Comparison of ENCODE assay signal across 8 cellular contexts in genomic region chr16:4358831-4359561, GRCh38. TPM values are rescaled to one million over a fixed set of nuclear protein-coding genes. Genes with fewer than 3 reads are reported as not detected.
DNase-seq lines count a peak whose midpoint lies in the region; ATAC-seq, FAIRE-seq and TF ChIP-seq lines count a peak whose summit lies in the region.

No MANE protein-coding gene starts in this region.

- H3K36me3 ChIP-seq in HCT116 (ENCODE audit: control insufficient read depth in 1 of 2, insufficient read depth in 2 of 2, low read length in 2 of 2) (no peaks in the 10 kb centered on the region; a peak in 1 of 4 replicates), bronchial epithelial cell (ENCODE audit: control insufficient read depth, insufficient read depth, low read length) (peaks cover 7% of the 10 kb centered on the region), lower lobe of right lung (peaks cover 76% of the 10 kb centered on the region)

- no peak for TF ChIP-seq POLR2A in HCT116 (IDR thresholded peaks at IDR 0.05; ENCODE audit: borderline replicate concordance, extremely low read depth, insufficient read depth, insufficient read length)

- H3K4me3 Mint-ChIP-seq in activated B cell treated with CpG ODN at 0.5 μM for 24 hours: no peak overlapping the region

- H3K4me2 ChIP-seq in HCT116 (ENCODE audit: low read length): no peak overlapping the region

- H3K27me3 Mint-ChIP-seq in activated B cell treated with CpG ODN at 0.5 μM for 24 hours: no peaks in the 10 kb centered on the region

- H3K27ac ChIP-seq in AG04450 (ENCODE audit: low read depth, low read length) (no peak overlapping the region), HCT116 (ENCODE audit: low read depth, low read length) (no peak overlapping the region), lower lobe of right lung (no peak overlapping the region)

- no peak overlapping the region for H3K27ac Mint-ChIP-seq in activated B cell treated with CpG ODN at 0.5 μM for 24 hours

- peak; percentile 86 for TF ChIP-seq CTCF in AG04450 (IDR thresholded peaks at IDR 0.05; ENCODE audit: low read depth, low read length)
- TF ChIP-seq CTCF in HCT116 (IDR thresholded peaks at IDR 0.05 in 2 of 3, conservative IDR thresholded peaks at IDR 0.05 in 1 of 3; ENCODE audit: borderline replicate concordance in 1 of 3, insufficient read depth in 1 of 3, low read depth in 2 of 3, low read length in 2 of 3): peak; percentile 92 to 94 (median 92)
- TF ChIP-seq CTCF in activated B cell treated with CpG ODN at 0.5 μM for 24 hours (IDR thresholded peaks at IDR 0.05): peak; percentile 56
- peak; percentile 85 for TF ChIP-seq CTCF in bronchial epithelial cell (IDR thresholded peaks at IDR 0.05; ENCODE audit: insufficient read depth, low read length, severe bottlenecking)
- TF ChIP-seq CTCF in lower lobe of right lung (IDR thresholded peaks at IDR 0.05): peak; percentile 97

- TF ChIP-seq RAD21 in HCT116 (IDR thresholded peaks at IDR 0.05; ENCODE audit: low read depth): peak; percentile 95

- RAD21 ChIA-PET in HCT116 (lab: Charles Lee; ENCODE audit: low non-redundant PET in 1 of 2, low total read pairs in 2 of 2, uncharacterized antibody in 2 of 2, unreplicated experiment in 2 of 2): interaction anchor here (1.0 to 1.8 kb wide), 3 partner anchors 15 to 44 kb away, joined by 3 to 13 read pairs (median 9); no protein-coding TSS in a partner anchor

- CTCF ChIA-PET in AG04450 (lab: Charles Lee): interaction anchor here (0.6 to 5.3 kb wide), 18 partner anchors 8 to 59 kb away, joined by 3 to 132 read pairs (median 4); partner anchors contain the start of genes PAM16 and VASN
- CTCF ChIA-PET in HCT116 (lab: Charles Lee): interaction anchor here (0.7 to 4.4 kb wide), 4 partner anchors 10 to 44 kb away, joined by 3 to 52 read pairs (median 4); no protein-coding TSS in a partner anchor
- CTCF ChIA-PET in activated B cell treated with CpG ODN at 0.5 μM for 24 hours (lab: Charles Lee): interaction anchor here (0.6 to 3.0 kb wide), 4 partner anchors 18 to 595 kb away, joined by 3 to 43 read pairs (median 5); no protein-coding TSS in a partner anchor

- FAIRE-seq in bronchial epithelial cell (lab: Jason Lieb, UNC): no peak

- peaks cover 50% of the 10 kb centered on the region for H3K36me3 Mint-ChIP-seq in activated B cell treated with CpG ODN at 0.5 μM for 24 hours (ENCODE audit: low read depth)

- POLR2A ChIA-PET in AG04450 (lab: Yijun Ruan, JAX): interaction anchor here (0.7 kb wide), 1 partner anchor 44 kb away, joined by 3 read pairs; no protein-coding TSS in a partner anchor
- POLR2A ChIA-PET in HCT116 (lab: Charles Lee): no interaction called here
- POLR2A ChIA-PET in activated B cell treated with CpG ODN at 0.5 μM for 24 hours (lab: Charles Lee): interaction anchor here (0.9 kb wide), 1 partner anchor 44 kb away, joined by 3 read pairs; no protein-coding TSS in a partner anchor

- H3K27me3 ChIP-seq in AG04450 (ENCODE audit: control insufficient read depth, insufficient read depth, low read length) (no peaks in the 10 kb centered on the region), HCT116 (ENCODE audit: insufficient read depth, low read length) (no peaks in the 10 kb centered on the region), bronchial epithelial cell (ENCODE audit: control insufficient read depth, insufficient read depth, low read length) (no peaks in the 10 kb centered on the region), lower lobe of right lung (ENCODE audit: low read depth) (no peaks in the 10 kb centered on the region)

- ATAC-seq in HCT116 (peak; percentile 63), activated B cell treated with CpG ODN at 0.5 μM for 24 hours (ENCODE audit: low read depth) (peak; percentile 83), lower lobe of right lung (peak; percentile 77 to 82)

- peaks cover 6 to 12% of the 10 kb centered on the region in 2 experiments for H3K4me1 ChIP-seq in HCT116 (ENCODE audit: control insufficient read depth in 1 of 2, insufficient read depth in 2 of 2, low read length in 2 of 2)
- H3K4me1 ChIP-seq in lower lobe of right lung: peaks cover 6% of the 10 kb centered on the region

- H3K4me3 ChIP-seq in AG04450 (ENCODE audit: low read depth, low read length): no peak overlapping the region
- no peak overlapping the region for H3K4me3 ChIP-seq in HCT116 (replicated peaks in 1 of 2; ENCODE audit: low read depth in 1 of 2, low read length in 2 of 2)
- no peak overlapping the region for H3K4me3 ChIP-seq in bronchial epithelial cell (ENCODE audit: low read depth, low read length)
- H3K4me3 ChIP-seq in lower lobe of right lung: no peak overlapping the region

- H3K9ac ChIP-seq in HCT116 (ENCODE audit: low read length): no peak overlapping the region

- H3K9me3 ChIP-seq in AG04450 (ENCODE audit: control insufficient read depth, insufficient read depth, low read length) (no peaks in the 10 kb centered on the region; the same call in 1 of the 2 replicates), HCT116 (ENCODE audit: control insufficient read depth in 1 of 2, insufficient read depth in 1 of 2, low read depth in 1 of 2, low read length in 2 of 2) (no peaks in the 10 kb centered on the region), lower lobe of right lung (no peaks in the 10 kb centered on the region)

- no peaks in the 10 kb centered on the region for H3K79me2 ChIP-seq in HCT116 (ENCODE audit: insufficient read depth, low read length)

- intact Hi-C loops in HCT116 (cut with micrococcal nuclease) (loop anchor here (1.0 kb wide), 1 partner anchor 43 kb away; no protein-coding TSS in a partner anchor), activated B cell treated with CpG ODN at 0.5 μM for 24 hours (cut with micrococcal nuclease) (loop anchor here (1.0 kb wide), 4 partner anchors 43 to 597 kb away; partner anchors contain the start of gene DNAJA3), lower lobe of right lung (cut with DNase I) (no loop called here)

- peaks cover 13% of the 10 kb centered on the region for H3K4me1 Mint-ChIP-seq in activated B cell treated with CpG ODN at 0.5 μM for 24 hours

- no peak for DNase-seq in AG04450 (ENCODE audit: low read depth, low spot score)
- DNase-seq in HCT116 (ENCODE audit: low read depth, low spot score): no peak
- peak; percentile 68 for DNase-seq in activated B cell treated with CpG ODN at 0.5 μM for 24 hours
- no peak for DNase-seq in bronchial epithelial cell (ENCODE audit: low read depth)
- peak; percentile 80 for DNase-seq in lower lobe of right lung
- peak; percentile 56 to 67 for DNase-seq in stimulated activated CD8-positive, alpha-beta memory T cell treated with anti-CD3 and anti-CD28 coated beads, Interleukin-2, amount 100 ng/mL, for 48 hours (ENCODE audit: low read depth in 2 of 2)
- no peak for DNase-seq in NCI-H187 (lab: John Stamatoyannopoulos, UW)
- DNase-seq in NCI-H1436 (lab: John Stamatoyannopoulos, UW): no peak

- no peaks in the 10 kb centered on the region for H3K9me2 ChIP-seq in HCT116 (ENCODE audit: insufficient read depth)

- H2AFZ ChIP-seq in HCT116 (ENCODE audit: low read depth, low read length, poor library complexity, severe bottlenecking): no peak overlapping the region

- no peaks in the 10 kb centered on the region for H4K20me1 ChIP-seq in HCT116 (ENCODE audit: insufficient read depth)

- no TSS peak for BruUV-seq in HCT116 (replicated peaks; lab: Mats Ljungman, UMichigan)

- no peaks in the 10 kb centered on the region for H3K9me3 Mint-ChIP-seq in activated B cell treated with CpG ODN at 0.5 μM for 24 hours

TF ChIP-seq in HCT116, 20 proteins besides CTCF, POLR2A, EP300 and RAD21:
- no peak for TF ChIP-seq CEBPB (IDR thresholded peaks at IDR 0.05; ENCODE audit: low read depth)
- TF ChIP-seq EZH2phosphoT487 (IDR thresholded peaks at IDR 0.05; ENCODE audit: borderline replicate concordance): no peak
- no peak for TF ChIP-seq SP1 (IDR thresholded peaks at IDR 0.05; ENCODE audit: low read depth)
- TF ChIP-seq SIN3A (IDR thresholded peaks at IDR 0.05; ENCODE audit: low read depth): no peak
- TF ChIP-seq EZH2 (IDR thresholded peaks at IDR 0.05): no peak
- TF ChIP-seq ATF3 (IDR thresholded peaks at IDR 0.05): no peak
- TF ChIP-seq JUND (IDR thresholded peaks at IDR 0.05): no peak
- TF ChIP-seq ELF1 (IDR thresholded peaks at IDR 0.05; ENCODE audit: borderline replicate concordance, low read depth): no peak
- TF ChIP-seq YY1 (IDR thresholded peaks at IDR 0.05; ENCODE audit: extremely low read depth, insufficient replicate concordance, low read depth, low read length): no peak
- no peak for TF ChIP-seq POLR2AphosphoS5 (IDR thresholded peaks at IDR 0.05; ENCODE audit: low read depth, low read length)
- no peak for TF ChIP-seq MAX (IDR thresholded peaks at IDR 0.05)

RNA-seq across cellular contexts. Expression of gene PAM16, which starts 7.9 kb away (rescaled TPM):
- 18.4 and 23.8 TPM in 2 replicates for polyA plus RNA-seq in AG04450 (2011; rRNA removed)
- polyA minus RNA-seq in AG04450 (2011; rRNA and poly(A)+ RNA removed): 5.6 and 8.6 TPM in 2 replicates
- total RNA-seq in HCT116 (2021; ENCODE audit: unreplicated experiment) (102 TPM), activated B cell treated with CpG ODN at 0.5 μM for 24 hours (42.4 and 58.1 TPM in 2 replicates), bronchial epithelial cell (50.3 and 54.8 TPM in 2 replicates), lower lobe of right lung (40.0 TPM)
- polyA plus RNA-seq in HCT116 (2012): 98.6 and 111 TPM in 2 replicates

RNA-seq across cellular contexts. Expression of gene VASN, which starts 12.7 kb away (rescaled TPM):
- 19.1 and 27.8 TPM in 2 replicates for polyA plus RNA-seq in AG04450 (2011; rRNA removed)
- 11.2 and 13.0 TPM in 2 replicates for polyA minus RNA-seq in AG04450 (2011; rRNA and poly(A)+ RNA removed)
- 6.3 TPM for total RNA-seq in HCT116 (2021; ENCODE audit: unreplicated experiment)
- polyA plus RNA-seq in HCT116 (2012): 6.7 and 7.4 TPM in 2 replicates
- 0.11 and 0.15 TPM in 2 replicates for total RNA-seq in activated B cell treated with CpG ODN at 0.5 μM for 24 hours
- total RNA-seq in bronchial epithelial cell: 6.6 and 10.0 TPM in 2 replicates
- 17.4 TPM for total RNA-seq in lower lobe of right lung

RNA-seq across cellular contexts. Expression of gene GLIS2, which starts 43.1 kb away (rescaled TPM):
- 2.2 and 2.9 TPM in 2 replicates for polyA plus RNA-seq in AG04450 (2011; rRNA removed)
- 3.1 and 3.4 TPM in 2 replicates for polyA minus RNA-seq in AG04450 (2011; rRNA and poly(A)+ RNA removed)
- total RNA-seq in HCT116 (2021; ENCODE audit: unreplicated experiment) (18.2 TPM), activated B cell treated with CpG ODN at 0.5 μM for 24 hours (not detected in 2 replicates), bronchial epithelial cell (0.53 and 0.77 TPM in 2 replicates), lower lobe of right lung (21.5 TPM)
- polyA plus RNA-seq in HCT116 (2012): 15.5 and 15.6 TPM in 2 replicates

RNA-seq across cellular contexts. Expression of gene CORO7, which starts 57.4 kb away (rescaled TPM):
- polyA plus RNA-seq in AG04450 (2011; rRNA removed): 7.0 TPM in 2 replicates
- 14.9 and 17.5 TPM in 2 replicates for polyA minus RNA-seq in AG04450 (2011; rRNA and poly(A)+ RNA removed)
- total RNA-seq in HCT116 (2021; ENCODE audit: unreplicated experiment): 21.3 TPM
- polyA plus RNA-seq in HCT116 (2012): 9.7 and 11.0 TPM in 2 replicates
- total RNA-seq in activated B cell treated with CpG ODN at 0.5 μM for 24 hours: 74.6 and 86.6 TPM in 2 replicates
- 7.6 and 15.6 TPM in 2 replicates for total RNA-seq in bronchial epithelial cell
- 58.5 TPM for total RNA-seq in lower lobe of right lung

Comparison
In these comparisons a context has a peak if more than half of its experiments do, and no peak if none do; other contexts are left out.
1. DNase-seq: peak in activated B cell treated with CpG ODN at 0.5 μM for 24 hours (single experiment), lower lobe of right lung (single experiment) and stimulated activated CD8-positive, alpha-beta memory T cell treated with anti-CD3 and anti-CD28 coated beads, Interleukin-2, amount 100 ng/mL, for 48 hours (2 of 2); none in AG04450 (single experiment), HCT116 (single experiment), bronchial epithelial cell (single experiment), NCI-H187 (0 of 2) and NCI-H1436 (single experiment).
2. RNA of gene GLIS2, which starts 43.1 kb away (total RNA-seq): 21.5 TPM in lower lobe of right lung (single experiment) and 18.2 TPM in HCT116 (single experiment); 0.53 to 0.77 TPM in bronchial epithelial cell and not detected in activated B cell treated with CpG ODN at 0.5 μM for 24 hours; every median in the first group is over 10 times any median in the second.
3. Peak in every context shown above with its lines, with median percentiles within 50 percentile points of each other: CTCF ChIP-seq and ATAC-seq.